Comparison of ENCODE assay signal across 13 cellular contexts in the genomic region with DNA sequence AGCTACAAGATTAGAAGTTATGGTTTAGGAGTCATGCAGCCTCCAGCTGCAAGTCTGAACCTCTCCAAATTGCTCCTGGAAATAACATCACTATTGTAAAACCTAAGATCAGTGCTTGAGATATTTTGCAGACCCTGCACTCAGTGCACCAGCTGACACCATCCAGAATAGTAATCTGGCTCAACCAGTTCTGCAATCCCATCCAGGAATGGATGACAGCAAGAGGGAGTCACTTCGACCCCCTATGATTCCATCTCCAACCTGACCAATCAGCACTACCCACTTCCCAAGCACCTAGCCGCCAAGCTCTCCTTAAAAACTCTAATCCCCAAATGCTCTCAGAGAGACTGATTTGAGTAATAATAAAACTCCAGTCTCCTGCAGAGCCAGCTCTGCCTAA. TPM values are rescaled to one million over a fixed set of nuclear protein-coding genes. Genes with fewer than 3 reads are reported as not detected.
DNase-seq lines count a peak whose midpoint lies in the region; ATAC-seq, FAIRE-seq and TF ChIP-seq lines count a peak whose summit lies in the region.
"Had no signal": no experiment of that assay in that cellular context is flagged by ENCODE, and none has a peak within 500 bp of the region (broad histone marks: within the 10 kb centered on the region; RNA-seq: fewer than 3 reads in every experiment).

No MANE protein-coding gene starts in this region.

- H3K27me3 Mint-ChIP-seq in H9 (ENCODE audit: low read depth) = no peaks in the 10 kb centered on the region; the same call in 1 of the 2 replicates
- H3K27me3 Mint-ChIP-seq in activated naive CD8-positive, alpha-beta T cell treated with anti-CD3 and anti-CD28 coated beads for 36 hours = peaks cover 36% of the 10 kb centered on the region

- no CpG with 5 or more reads among the region's 2 CpGs for WGBS in H9 (ENCODE audit: extremely low coverage, insufficient read length, low lambda C conversion rate)
- WGBS in H1 (ENCODE audit: extremely low coverage in 1 of 2, insufficient coverage in 1 of 2, insufficient read length in 1 of 2, insufficient replicate concordance in 2 of 2, low coverage in 1 of 2, low lambda C conversion rate in 2 of 2, missing lambda C conversion rate in 1 of 2), 2 experiments = 14% methylated on average over 2 of the region's 2 CpGs; no CpG with 5 or more reads in 1 of the 2 experiments

- no peak overlapping the region for H2BK15ac ChIP-seq in H9 (ENCODE audit: low read depth, low read length)
- H2BK15ac ChIP-seq in H1 (ENCODE audit: low read length) = no peak overlapping the region

- H3K4me1 Mint-ChIP-seq in H9 = peaks cover 37 to 45% of the 10 kb centered on the region in 2 experiments
- H3K4me1 Mint-ChIP-seq in activated naive CD8-positive, alpha-beta T cell treated with anti-CD3 and anti-CD28 coated beads for 36 hours = peaks cover 8% of the 10 kb centered on the region

- H2AK5ac ChIP-seq in H9 (ENCODE audit: insufficient read length, low read length) = no peak overlapping the region
- no peak overlapping the region for H2AK5ac ChIP-seq in H1 (ENCODE audit: low read depth, low read length)

- no peak overlapping the region for H2BK20ac ChIP-seq in H9 (ENCODE audit: low read depth, low read length, poor library complexity, severe bottlenecking)
- H2BK20ac ChIP-seq in H1 (ENCODE audit: low read length) = no peak overlapping the region

- FAIRE-seq in GM12891 (lab: Jason Lieb, UNC) (peak; percentile 41), H1 (lab: Jason Lieb, UNC) (no peak)
- FAIRE-seq: GM12878, GM19239, HepG2 had no signal

- H3K9ac ChIP-seq in H9 (ENCODE audit: extremely low read depth, insufficient read length, low read length) (no peak overlapping the region), H1 (replicated peaks in 1 of 4; ENCODE audit: extremely low read depth in 1 of 4, low read depth in 3 of 4, low read length in 3 of 4) (no peak overlapping the region)
- H3K9ac ChIP-seq: KMS-11 had no signal

- peak overlapping the region in 1 of 2 experiments; percentile 3; a peak in 2 of 5 replicates for H3K4me3 Mint-ChIP-seq in H9
- no peak overlapping the region for H3K4me3 Mint-ChIP-seq in activated naive CD8-positive, alpha-beta T cell treated with anti-CD3 and anti-CD28 coated beads for 36 hours

- CTCF ChIA-PET in H1 (lab: Charles Lee; ENCODE audit: partially characterized antibody) = interaction anchor here (0.9 to 1.4 kb wide), 3 partner anchors 41 to 219 kb away, joined by 3 read pairs; no protein-coding TSS in a partner anchor

- no peak overlapping the region for H3K23ac ChIP-seq in H9 (ENCODE audit: insufficient read length, low read depth, low read length)
- no peak overlapping the region for H3K23ac ChIP-seq in H1 (ENCODE audit: insufficient read length)

- H3K79me1 ChIP-seq in H9 (ENCODE audit: insufficient read depth, low read depth, low read length, poor library complexity, severe bottlenecking) (no peaks in the 10 kb centered on the region), H1 (ENCODE audit: low read depth, low read length) (no peaks in the 10 kb centered on the region)

- H3K18ac ChIP-seq in H9 (ENCODE audit: insufficient read length, low read depth, low read length) (no peak overlapping the region), H1 (ENCODE audit: extremely low read depth, low read length) (no peak overlapping the region)

- no peak for TF ChIP-seq EP300 in H1 (IDR thresholded peaks at IDR 0.05; ENCODE audit: borderline replicate concordance in 1 of 2, low read depth in 2 of 2, low read length in 2 of 2)

- ATAC-seq in GM18502 (IDR thresholded peaks at IDR 0.05; ENCODE audit: poor library complexity, unreplicated experiment) (no peak), HG03135 (IDR thresholded peaks at IDR 0.05; ENCODE audit: unreplicated experiment) (no peak)
- ATAC-seq: GM12878, HepG2 had no signal

- H3K4me1 ChIP-seq in H9 (ENCODE audit: insufficient read depth, low read length) = peaks cover 14% of the 10 kb centered on the region
- H3K4me1 ChIP-seq in H1 (replicated peaks in 1 of 4; ENCODE audit: control insufficient read depth in 3 of 4, insufficient read depth in 4 of 4, low read length in 3 of 4) = peaks cover 6 to 15% (median 11%) of the 10 kb centered on the region in 4 experiments

- H3K23me2 ChIP-seq in H9 (ENCODE audit: insufficient read length, low read depth, low read length, poor library complexity, severe bottlenecking) (no peaks in the 10 kb centered on the region), H1 (ENCODE audit: low read depth, low read length) (no peaks in the 10 kb centered on the region)

- H3K4me2 ChIP-seq in H9 (ENCODE audit: insufficient read depth, insufficient read length, low read length) (no peak overlapping the region), H1 (ENCODE audit: insufficient read depth in 1 of 2, low read depth in 2 of 2, low read length in 2 of 2) (peak overlapping the region; percentile 48 to 62)
- H3K4me2 ChIP-seq: KMS-11 had no signal

- H3K4ac ChIP-seq in H9 (ENCODE audit: low read depth, low read length) = no peak overlapping the region
- no peak overlapping the region for H3K4ac ChIP-seq in H1 (replicated peaks; ENCODE audit: insufficient read length, low read depth, low read length)

- no peak overlapping the region for H3K14ac ChIP-seq in H9 (ENCODE audit: insufficient read depth, low read length)
- H3K14ac ChIP-seq in H1 (ENCODE audit: insufficient read length) = no peak overlapping the region

- H2BK12ac ChIP-seq in H9 (ENCODE audit: insufficient read length, low read depth, low read length) (no peak overlapping the region), H1 (ENCODE audit: low read depth, low read length) (no peak overlapping the region)

- H4K91ac ChIP-seq in H9 (ENCODE audit: insufficient read length, low read depth, low read length) (no peak overlapping the region), H1 (replicated peaks; ENCODE audit: insufficient read length, low read length) (no peak overlapping the region)

- H4K8ac ChIP-seq in H9 (replicated peaks; ENCODE audit: insufficient read length, low read depth, low read length) (no peak overlapping the region), H1 (ENCODE audit: extremely low read depth, insufficient read depth, low read length) (no peak overlapping the region)

- no peak overlapping the region for H3K56ac ChIP-seq in H9 (ENCODE audit: insufficient read length, low read depth, low read length)
- H3K56ac ChIP-seq in H1 (replicated peaks; ENCODE audit: insufficient read length, low read depth, low read length) = no peak overlapping the region

- H3K9me3 Mint-ChIP-seq in H9 = peaks cover 0 to 3% of the 10 kb centered on the region in 2 experiments; a peak in 2 of 5 replicates
- H3K9me3 Mint-ChIP-seq in activated naive CD8-positive, alpha-beta T cell treated with anti-CD3 and anti-CD28 coated beads for 36 hours = peaks cover 2% of the 10 kb centered on the region

- H2AFZ ChIP-seq in H9 (ENCODE audit: low read length) = no peak overlapping the region
- no peak overlapping the region for H2AFZ ChIP-seq in H1 (ENCODE audit: low read length)

- H3K27me3 ChIP-seq in H9 (ENCODE audit: insufficient read depth, low read length) (no peaks in the 10 kb centered on the region), H1 (replicated peaks in 1 of 4; ENCODE audit: control insufficient read depth in 3 of 4, extremely low read depth in 1 of 4, insufficient read depth in 3 of 4, low read length in 3 of 4) (no peaks in the 10 kb centered on the region)

- H4K20me1 ChIP-seq in H9 (ENCODE audit: control insufficient read depth, insufficient read depth, insufficient read length) = no peaks in the 10 kb centered on the region
- no peaks in the 10 kb centered on the region for H4K20me1 ChIP-seq in H1 (replicated peaks in 1 of 2; ENCODE audit: control insufficient read depth in 1 of 2, insufficient read depth in 2 of 2, low read length in 2 of 2)

- TF ChIP-seq RAD21 in H1 (IDR thresholded peaks at IDR 0.05 in 1 of 2, conservative IDR thresholded peaks at IDR 0.05 in 1 of 2; ENCODE audit: low read depth in 2 of 2, low read length in 2 of 2) = no peak

- no peaks in the 10 kb centered on the region for H3K9me3 ChIP-seq in H9 (ENCODE audit: control insufficient read depth, low read depth, low read length)
- H3K9me3 ChIP-seq in H1 (ENCODE audit: insufficient read depth in 2 of 2, low read depth in 1 of 2, low read length in 1 of 2) = 0 out of 4 replicates have a peak, but pooled peaks cover 0 to 2% of the 10 kb centered on the region in 2 experiments

- peaks cover 0 to 4% (median 0%) of the 10 kb centered on the region in 3 experiments; a peak in 1 of 7 replicates for H3K36me3 Mint-ChIP-seq in H9 (ENCODE audit: insufficient read depth in 1 of 3, low read depth in 3 of 3)
- H3K36me3 Mint-ChIP-seq in activated naive CD8-positive, alpha-beta T cell treated with anti-CD3 and anti-CD28 coated beads for 36 hours = no peaks in the 10 kb centered on the region

- no peak overlapping the region for H2BK5ac ChIP-seq in H9 (ENCODE audit: insufficient read length, low read length)
- peak overlapping the region; percentile 41; the same call in 1 of the 2 replicates for H2BK5ac ChIP-seq in H1 (ENCODE audit: low read depth, low read length)

- H3K4me3 ChIP-seq in H1 (ENCODE audit: extremely low read depth in 1 of 4, insufficient read depth in 2 of 4, low read depth in 3 of 4, low read length in 4 of 4) = peak overlapping the region in 1 of 4 experiments; percentile 37; a peak in 2 of 8 replicates
- H3K4me3 ChIP-seq: GM12878 had no signal

- TF ChIP-seq POLR2A in GM12891 (IDR thresholded peaks at IDR 0.05; ENCODE audit: low read depth, low read length) = no peak
- TF ChIP-seq POLR2A in H1 (IDR thresholded peaks at IDR 0.05; ENCODE audit: control extremely low read depth in 1 of 2, low read depth in 2 of 2, low read length in 2 of 2) = no peak

- POLR2A ChIA-PET in H1 (lab: Charles Lee; ENCODE audit: partially characterized antibody) = interaction anchor here (1.9 kb wide), 1 partner anchor 38 kb away, joined by 5 read pairs; a partner anchor contains a TSS

- DNase-seq in GM12891 (ENCODE audit: insufficient read length, low spot score) (no peak), H9 (peak; percentile 29), H1 (ENCODE audit: low read depth in 1 of 2, low spot score in 2 of 2) (no peak), iPS-NIHi7 (ENCODE audit: extremely low spot score) (peak; percentile 26), NCI-H187 (lab: John Stamatoyannopoulos, UW) (no peak)
- no peak for DNase-seq in activated naive CD8-positive, alpha-beta T cell treated with anti-CD3 and anti-CD28 coated beads for 36 hours
- DNase-seq: DMS53 had no signal

- no peaks in the 10 kb centered on the region for H3K36me3 ChIP-seq in H1 (ENCODE audit: control insufficient read depth in 2 of 4, insufficient read depth in 4 of 4, low read length in 3 of 4)

- peak overlapping the region in 2 of 3 experiments; percentile 4 to 85; a peak in 3 of 7 replicates for H3K27ac Mint-ChIP-seq in H9
- no peak overlapping the region for H3K27ac Mint-ChIP-seq in activated naive CD8-positive, alpha-beta T cell treated with anti-CD3 and anti-CD28 coated beads for 36 hours

- no peak overlapping the region for H3T11ph ChIP-seq in H9 (ENCODE audit: low read length)

- TF ChIP-seq CTCF in H9 (conservative IDR thresholded peaks at IDR 0.05) (no peak), H1 (IDR thresholded peaks at IDR 0.05; ENCODE audit: control extremely low read depth in 1 of 3, insufficient read depth in 1 of 3, low read depth in 1 of 3, low read length in 3 of 3) (no peak)

- H2BK120ac ChIP-seq in H9 (ENCODE audit: low read depth, low read length, poor library complexity, severe bottlenecking) (no peak overlapping the region), H1 (replicated peaks; ENCODE audit: low read depth, low read length) (no peak overlapping the region)

- no peak overlapping the region for H3K27ac ChIP-seq in H9 (ENCODE audit: insufficient read length, low read depth, low read length)
- no peak overlapping the region for H3K27ac ChIP-seq in H1 (ENCODE audit: low read depth, low read length)
- H3K27ac ChIP-seq: KMS-11 had no signal

- no peak overlapping the region for H4K5ac ChIP-seq in H9 (ENCODE audit: insufficient read length, low read depth, low read length)
- H4K5ac ChIP-seq in H1 (ENCODE audit: insufficient read length, low read depth, low read length) = no peak overlapping the region

- no peaks in the 10 kb centered on the region for H3K79me2 ChIP-seq in H9 (ENCODE audit: insufficient read depth, low read length)
- H3K79me2 ChIP-seq in H1 (ENCODE audit: control insufficient read depth in 1 of 2, insufficient read depth in 2 of 2, low read length in 2 of 2) = no peaks in the 10 kb centered on the region

RNA-seq across cellular contexts. Expression of a gene that starts 37.9 kb away (rescaled TPM):
- 3.3 TPM for polyA plus RNA-seq in GM12891 (2012; ENCODE audit: low read depth, missing spikeins)
- total RNA-seq in H9 (2021) = 0.20 and 0.24 TPM in 2 replicates
- total RNA-seq in H1 (2021; fragmentation: NEBNext Ultra II Directional; extraction: Animal tissue kit (Norgen Biotek cat#: 25700)) = 0.23 and 0.30 TPM in 2 replicates
- polyA plus RNA-seq in H1 (2011; rRNA removed) = 0.05 and 0.06 TPM in 2 replicates
- polyA plus RNA-seq in H1 (2011; cell fraction: cytosol; rRNA removed) = 0.05 TPM
- polyA plus RNA-seq in H1 (2011; cell fraction: nucleus; rRNA removed) = 0.23 TPM
- 0.04 to 0.11 TPM (median 0.07 TPM) in 4 replicates for polyA plus RNA-seq in H1 (2012, experiment 1 of 2)
- polyA plus RNA-seq in H1 (2012, experiment 2 of 2) = 0.04 TPM
- 0.14 TPM for polyA plus RNA-seq in H1 (2013, experiment 1 of 2)
- polyA plus RNA-seq in H1 (2013, experiment 2 of 2) = 0.13 TPM
- 0.16 TPM in 1 of 2 replicates, not detected in the other for polyA minus RNA-seq in H1 (2011; rRNA and poly(A)+ RNA removed)
- polyA minus RNA-seq in H1 (2011; cell fraction: cytosol; rRNA and poly(A)+ RNA removed) = 0.29 TPM
- 0.30 TPM for polyA minus RNA-seq in H1 (2011; cell fraction: nucleus; rRNA and poly(A)+ RNA removed)
- 10 to 100 TPM; 35.7 to 36.9 TPM for total RNA-seq in activated naive CD8-positive, alpha-beta T cell treated with anti-CD3 and anti-CD28 coated beads for 36 hours

Comparison
In these comparisons a context has a peak if more than half of its experiments do, and no peak if none do; other contexts are left out.
1. DNase-seq: peak in H9 (single experiment) and iPS-NIHi7 (single experiment); none in GM12891 (single experiment), H1 (0 of 2), activated naive CD8-positive, alpha-beta T cell treated with anti-CD3 and anti-CD28 coated beads for 36 hours (single experiment) and NCI-H187 (0 of 2).
2. RNA of a gene that starts 37.9 kb away (total RNA-seq): 35.7 to 36.9 TPM in activated naive CD8-positive, alpha-beta T cell treated with anti-CD3 and anti-CD28 coated beads for 36 hours; 0.23 to 0.30 TPM in H1 and 0.20 to 0.24 TPM in H9; every median in the first group is over 10 times any median in the second.